Comparison of ENCODE assay signal across 10 cellular contexts in genomic region chr3:72892081-72892763, GRCh38. TPM values are rescaled to one million over a fixed set of nuclear protein-coding genes. Genes with fewer than 3 reads are reported as not detected.
DNase-seq lines count a peak whose midpoint lies in the region; ATAC-seq, FAIRE-seq and TF ChIP-seq lines count a peak whose summit lies in the region.
"Had no signal": no experiment of that assay in that cellular context is flagged by ENCODE, and none has a peak within 500 bp of the region (broad histone marks: within the 10 kb centered on the region; RNA-seq: fewer than 3 reads in every experiment).

No MANE protein-coding gene starts in this region.

- peaks cover 22% of the 10 kb centered on the region; the same call in 1 of the 2 replicates for H3K79me2 ChIP-seq in SK-N-SH (ENCODE audit: insufficient read depth)
- H3K79me2 ChIP-seq in HepG2 (ENCODE audit: insufficient read depth, low read length): peaks cover 2% of the 10 kb centered on the region

- H3K27ac ChIP-seq in SK-N-SH (ENCODE audit: low read depth in 2 of 2, low read length in 1 of 2): peak overlapping the region; percentile 88 to 92
- H3K27ac ChIP-seq in HepG2 (ENCODE audit: extremely low read length, insufficient read depth, low read length): no peak overlapping the region
- H3K27ac ChIP-seq in ascending aorta: peak overlapping the region in 1 of 2 donors; percentile 89

- DNase-seq in SK-N-SH: no peak
- DNase-seq in dedifferentiated amniotic fluid mesenchymal stem cell (ENCODE audit: extremely low spot score): peak; percentile 89
- DNase-seq in HepG2 (ENCODE audit: low spot score): peak; percentile 56
- DNase-seq in ascending aorta (ENCODE audit: low spot score in 2 of 2): no peak
- no peak for DNase-seq in type B pancreatic cell (ENCODE audit: extremely low spot score, unreplicated experiment)
- DNase-seq in SKM-1 treated with dmso at 0.1 percent for 144 hours (lab: John Stamatoyannopoulos, UW; ENCODE audit: unreplicated experiment): no peak
- DNase-seq: activated naive CD8-positive, alpha-beta T cell treated with anti-CD3 and anti-CD28 coated beads, Interleukin-2, amount 10 ng/mL, durations not matched to agents 7 days and 5 days had no signal

- in situ Hi-C loops in HepG2 (cut with HindIII; ENCODE audit: extremely low pct_ligation_motif_present, low pct_unique_long_range_greater_than_20kb): no loop called here

- TF ChIP-seq POLR2A in HepG2 (IDR thresholded peaks at IDR 0.05; ENCODE audit: insufficient read depth in 1 of 2, low read depth in 2 of 2, low read length in 2 of 2): no peak

- no peak overlapping the region for H3K4me3 ChIP-seq in SK-N-SH (ENCODE audit: low read depth in 2 of 2, low read length in 1 of 2)
- no peak overlapping the region for H3K4me3 ChIP-seq in HepG2 (replicated peaks in 1 of 3; ENCODE audit: insufficient read depth in 1 of 3, low read depth in 2 of 3, low read length in 3 of 3)
- H3K4me3 ChIP-seq in ascending aorta: no peak overlapping the region

- TF ChIP-seq EP300 in SK-N-SH (IDR thresholded peaks at IDR 0.05; ENCODE audit: borderline replicate concordance in 1 of 2, low read depth in 1 of 2, low read length in 1 of 2): peak in 1 of 2 experiments; percentile 17; a peak in 1 of 4 replicates
- TF ChIP-seq EP300 in HepG2 (IDR thresholded peaks at IDR 0.05; ENCODE audit: low read depth in 2 of 2, low read length in 2 of 2): no peak
- no peak for TF ChIP-seq EP300 in HepG2 (CRISPR knock-in tag; IDR thresholded peaks at IDR 0.05; ENCODE audit: borderline replicate concordance)

- no peaks in the 10 kb centered on the region for H3K36me3 Mint-ChIP-seq in type B pancreatic cell
- H3K36me3 Mint-ChIP-seq: activated naive CD8-positive, alpha-beta T cell treated with anti-CD3 and anti-CD28 coated beads, Interleukin-2, amount 10 ng/mL, durations not matched to agents 7 days and 5 days; CD4-positive, CD25-positive, alpha-beta regulatory T cell had no signal

- no peak for TF ChIP-seq RAD21 in SK-N-SH (IDR thresholded peaks at IDR 0.05; ENCODE audit: low read length)
- no peak for TF ChIP-seq RAD21 in HepG2 (CRISPR knock-in tag; IDR thresholded peaks at IDR 0.05)

- H3K4me1 Mint-ChIP-seq in type B pancreatic cell (ENCODE audit: unreplicated experiment): peaks cover 43% of the 10 kb centered on the region

- FAIRE-seq in HepG2 (lab: Jason Lieb, UNC): no peak

- ATAC-seq in SK-N-SH treated with all-trans-retinoic acid at 6 μM for 48 hours (no peak; the same call in 2 of the 3 replicates), HepG2 (no peak), GM18498 (IDR thresholded peaks at IDR 0.05; ENCODE audit: unreplicated experiment) (no peak)

- H3K4me2 ChIP-seq in SK-N-SH (peak overlapping the region; percentile 68; the same call in 1 of the 2 replicates), HepG2 (ENCODE audit: low read depth, low read length) (no peak overlapping the region)

- H3K9me3 Mint-ChIP-seq in type B pancreatic cell: no peaks in the 10 kb centered on the region
- H3K9me3 Mint-ChIP-seq: activated naive CD8-positive, alpha-beta T cell treated with anti-CD3 and anti-CD28 coated beads, Interleukin-2, amount 10 ng/mL, durations not matched to agents 7 days and 5 days; CD4-positive, CD25-positive, alpha-beta regulatory T cell had no signal

- 58% methylated on average over 4 of the region's 4 CpGs for WGBS in SK-N-SH (ENCODE audit: low lambda C conversion rate)
- WGBS in HepG2 (ENCODE audit: low lambda C conversion rate): 64% methylated on average over 4 of the region's 4 CpGs

- H3F3A ChIP-seq in SK-N-SH (replicated peaks; ENCODE audit: insufficient read depth): peaks cover 30% of the 10 kb centered on the region

- intact Hi-C loops in HepG2 (cut with micrococcal nuclease; ENCODE audit: unreplicated experiment): no loop called here
- intact Hi-C loops in ascending aorta (cut with DNase I): no loop called here

- no peak for TF ChIP-seq CTCF in SK-N-SH (IDR thresholded peaks at IDR 0.05)
- TF ChIP-seq CTCF in HepG2 (CRISPR knock-in tag; IDR thresholded peaks at IDR 0.05): no peak
- TF ChIP-seq CTCF in ascending aorta (IDR thresholded peaks at IDR 0.05): no peak
- TF ChIP-seq CTCF in type B pancreatic cell (conservative IDR thresholded peaks at IDR 0.05): no peak

- peak overlapping the region; percentile 71 for H2AFZ ChIP-seq in SK-N-SH (ENCODE audit: low read depth)
- no peak overlapping the region for H2AFZ ChIP-seq in HepG2 (ENCODE audit: low read length)

- H3K9me3 ChIP-seq in SK-N-SH (no peaks in the 10 kb centered on the region), HepG2 (ENCODE audit: low read length) (no peaks in the 10 kb centered on the region), ascending aorta (no peaks in the 10 kb centered on the region)

- no peak overlapping the region for H3K27ac Mint-ChIP-seq in type B pancreatic cell
- H3K27ac Mint-ChIP-seq: activated naive CD8-positive, alpha-beta T cell treated with anti-CD3 and anti-CD28 coated beads, Interleukin-2, amount 10 ng/mL, durations not matched to agents 7 days and 5 days; CD4-positive, CD25-positive, alpha-beta regulatory T cell had no signal

- BruUV-seq in HepG2 (replicated peaks; lab: Mats Ljungman, UMichigan): no TSS peak

- no peaks in the 10 kb centered on the region for H4K20me1 ChIP-seq in SK-N-SH (ENCODE audit: insufficient read depth)
- H4K20me1 ChIP-seq in HepG2 (ENCODE audit: insufficient read depth, low read length): no peaks in the 10 kb centered on the region

- POLR2A ChIA-PET in SK-N-SH (lab: Yijun Ruan, JAX) (no interaction called here), HepG2 (lab: Yijun Ruan, JAX) (no interaction called here)

- H3K9ac ChIP-seq in SK-N-SH: peak overlapping the region; percentile 44; the same call in 1 of the 2 replicates
- no peak overlapping the region for H3K9ac ChIP-seq in HepG2 (ENCODE audit: insufficient read depth, low read depth, low read length)

- CTCF ChIA-PET in SK-N-SH (lab: Yijun Ruan, JAX) (interaction anchor here (0.7 to 2.0 kb wide), 5 partner anchors 16 to 193 kb away, joined by 3 to 12 read pairs (median 3); no protein-coding TSS in a partner anchor), HepG2 (lab: Yijun Ruan, JAX; ENCODE audit: low intra/inter-chr PET ratio, low total read pairs) (no interaction called here)

- H3K36me3 ChIP-seq in SK-N-SH (replicated peaks in 1 of 2; ENCODE audit: control insufficient read depth in 1 of 2, insufficient read depth in 2 of 2, low read length in 1 of 2): no peaks in the 10 kb centered on the region
- no peaks in the 10 kb centered on the region for H3K36me3 ChIP-seq in HepG2 (replicated peaks in 1 of 2; ENCODE audit: control insufficient read depth in 1 of 2, insufficient read depth in 2 of 2, low read length in 2 of 2)
- no peaks in the 10 kb centered on the region for H3K36me3 ChIP-seq in ascending aorta

- no peak overlapping the region for H3K4me3 Mint-ChIP-seq in type B pancreatic cell
- H3K4me3 Mint-ChIP-seq: activated naive CD8-positive, alpha-beta T cell treated with anti-CD3 and anti-CD28 coated beads, Interleukin-2, amount 10 ng/mL, durations not matched to agents 7 days and 5 days; CD4-positive, CD25-positive, alpha-beta regulatory T cell had no signal

- no peaks in the 10 kb centered on the region for H3K27me3 ChIP-seq in SK-N-SH (ENCODE audit: insufficient read depth)
- H3K27me3 ChIP-seq in HepG2 (ENCODE audit: control insufficient read depth in 1 of 2, insufficient read depth in 2 of 2, low read length in 2 of 2): no peaks in the 10 kb centered on the region; a peak in 1 of 5 replicates
- no peaks in the 10 kb centered on the region for H3K27me3 ChIP-seq in ascending aorta

- no peaks in the 10 kb centered on the region for H3K9me2 ChIP-seq in SK-N-SH

- H3K4me1 ChIP-seq in SK-N-SH (ENCODE audit: control insufficient read depth in 1 of 2, insufficient read depth in 2 of 2, low read depth in 1 of 2, low read length in 1 of 2) (peaks cover 26 to 29% of the 10 kb centered on the region in 2 experiments; a peak in 3 of 4 replicates), HepG2 (ENCODE audit: insufficient read depth, low read length) (peaks cover 53% of the 10 kb centered on the region), ascending aorta (peaks cover 3 to 6% of the 10 kb centered on the region in 2 donors)

- peaks cover 11% of the 10 kb centered on the region for H3K27me3 Mint-ChIP-seq in type B pancreatic cell

RNA-seq across cellular contexts. Expression of gene GXYLT2, which starts 4.4 kb away (rescaled TPM):
- polyA plus RNA-seq in SK-N-SH (2012; rRNA removed): 9.1 and 9.3 TPM in 2 replicates
- 9.7 and 10.2 TPM in 2 replicates for polyA plus RNA-seq in SK-N-SH (2012; cell fraction: cytosol; rRNA removed)
- polyA plus RNA-seq in SK-N-SH (2012; cell fraction: nucleus; rRNA removed): 4.0 and 6.3 TPM in 2 replicates
- total RNA-seq in HepG2 (2016; rRNA removed; fragmentation: Illumina TruSeq; extraction: Trizol): 6.9 and 7.4 TPM in 2 replicates
- 8.1 and 8.6 TPM in 2 replicates for total RNA-seq in HepG2 (2016; cell fraction: cytosol; rRNA removed; fragmentation: Illumina TruSeq; extraction: Trizol; ENCODE audit: low read depth)
- 6.5 and 7.3 TPM in 2 replicates for total RNA-seq in HepG2 (2016; cell fraction: insoluble cytoplasmic fraction; rRNA removed; fragmentation: Illumina TruSeq; extraction: Trizol)
- 14.3 and 16.8 TPM in 2 replicates for total RNA-seq in HepG2 (2016; cell fraction: membrane; rRNA removed; fragmentation: Illumina TruSeq; extraction: Trizol)
- 4.1 and 6.0 TPM in 2 replicates for total RNA-seq in HepG2 (2016; cell fraction: nucleus; rRNA removed; fragmentation: Illumina TruSeq; extraction: Trizol)
- 2.7 and 4.3 TPM in 2 replicates for polyA plus RNA-seq in HepG2 (2011; rRNA removed)
- 2.1 and 2.2 TPM in 2 replicates for polyA plus RNA-seq in HepG2 (2011; cell fraction: cytosol; rRNA removed)
- polyA plus RNA-seq in HepG2 (2011; cell fraction: nucleus; rRNA removed): 1.1 and 1.5 TPM in 2 replicates
- 1.4 and 2.4 TPM in 2 replicates for polyA plus RNA-seq in HepG2 (2012)
- 10.4 and 11.5 TPM in 2 replicates for polyA plus RNA-seq in HepG2 (2016; cell fraction: cytosol; fragmentation: Illumina TruSeq; extraction: Trizol; ENCODE audit: low read depth)
- 3.8 and 6.1 TPM in 2 replicates for polyA plus RNA-seq in HepG2 (2016; cell fraction: insoluble cytoplasmic fraction; fragmentation: Illumina TruSeq; extraction: Trizol; ENCODE audit: low read depth)
- polyA plus RNA-seq in HepG2 (2016; cell fraction: membrane; fragmentation: Illumina TruSeq; extraction: Trizol; ENCODE audit: low read depth): 12.1 and 13.9 TPM in 2 replicates
- 4.0 and 5.5 TPM in 2 replicates for polyA plus RNA-seq in HepG2 (2016; cell fraction: nucleus; fragmentation: Illumina TruSeq; extraction: Trizol; ENCODE audit: insufficient read depth, low read depth)
- polyA minus RNA-seq in HepG2 (2011; rRNA and poly(A)+ RNA removed; ENCODE audit: low replicate concordance): 2.4 and 7.9 TPM in 2 replicates
- 7.3 and 9.8 TPM in 2 replicates for polyA minus RNA-seq in HepG2 (2011; cell fraction: cytosol; rRNA and poly(A)+ RNA removed)
- 4.1 and 5.3 TPM in 2 replicates for polyA minus RNA-seq in HepG2 (2011; cell fraction: nucleus; rRNA and poly(A)+ RNA removed)
- total RNA-seq in ascending aorta: 19.5 TPM
- total RNA-seq in type B pancreatic cell (ENCODE audit: low replicate concordance): 6.3 and 25.8 TPM in 2 replicates
- total RNA-seq: activated naive CD8-positive, alpha-beta T cell treated with anti-CD3 and anti-CD28 coated beads, Interleukin-2, amount 10 ng/mL, durations not matched to agents 7 days and 5 days had no signal

RNA-seq across cellular contexts. Expression of gene SHQ1, which starts 44.0 kb away (rescaled TPM):
- polyA plus RNA-seq in SK-N-SH (2012; rRNA removed) (10.5 and 11.7 TPM in 2 replicates), HepG2 (2011; rRNA removed) (5.0 and 5.5 TPM in 2 replicates)
- polyA plus RNA-seq in SK-N-SH (2012; cell fraction: cytosol; rRNA removed): 14.8 and 16.1 TPM in 2 replicates
- polyA plus RNA-seq in SK-N-SH (2012; cell fraction: nucleus; rRNA removed): 8.3 and 14.7 TPM in 2 replicates
- total RNA-seq in HepG2 (2016; rRNA removed; fragmentation: Illumina TruSeq; extraction: Trizol) (20.3 and 25.6 TPM in 2 replicates), ascending aorta (4.2 TPM), type B pancreatic cell (ENCODE audit: low replicate concordance) (22.9 and 23.7 TPM in 2 replicates)
- 9.3 and 13.0 TPM in 2 replicates for total RNA-seq in HepG2 (2016; cell fraction: cytosol; rRNA removed; fragmentation: Illumina TruSeq; extraction: Trizol; ENCODE audit: low read depth)
- total RNA-seq in HepG2 (2016; cell fraction: insoluble cytoplasmic fraction; rRNA removed; fragmentation: Illumina TruSeq; extraction: Trizol): 17.7 and 24.7 TPM in 2 replicates
- 6.5 and 7.1 TPM in 2 replicates for total RNA-seq in HepG2 (2016; cell fraction: membrane; rRNA removed; fragmentation: Illumina TruSeq; extraction: Trizol)
- 20.6 and 22.1 TPM in 2 replicates for total RNA-seq in HepG2 (2016; cell fraction: nucleus; rRNA removed; fragmentation: Illumina TruSeq; extraction: Trizol)
- polyA plus RNA-seq in HepG2 (2011; cell fraction: cytosol; rRNA removed): 3.1 and 4.6 TPM in 2 replicates
- polyA plus RNA-seq in HepG2 (2011; cell fraction: nucleus; rRNA removed): 3.0 and 3.3 TPM in 2 replicates
- polyA plus RNA-seq in HepG2 (2012): 5.9 and 6.0 TPM in 2 replicates
- 0.74 and 0.79 TPM in 2 replicates for polyA plus RNA-seq in HepG2 (2016; cell fraction: cytosol; fragmentation: Illumina TruSeq; extraction: Trizol; ENCODE audit: low read depth)
- 18.7 and 19.3 TPM in 2 replicates for polyA plus RNA-seq in HepG2 (2016; cell fraction: insoluble cytoplasmic fraction; fragmentation: Illumina TruSeq; extraction: Trizol; ENCODE audit: low read depth)
- 2.2 and 2.4 TPM in 2 replicates for polyA plus RNA-seq in HepG2 (2016; cell fraction: membrane; fragmentation: Illumina TruSeq; extraction: Trizol; ENCODE audit: low read depth)
- 8.3 and 9.9 TPM in 2 replicates for polyA plus RNA-seq in HepG2 (2016; cell fraction: nucleus; fragmentation: Illumina TruSeq; extraction: Trizol; ENCODE audit: insufficient read depth, low read depth)
- polyA minus RNA-seq in HepG2 (2011; rRNA and poly(A)+ RNA removed; ENCODE audit: low replicate concordance): 6.6 and 12.3 TPM in 2 replicates
- polyA minus RNA-seq in HepG2 (2011; cell fraction: cytosol; rRNA and poly(A)+ RNA removed): 3.9 and 5.8 TPM in 2 replicates
- 22.3 and 26.3 TPM in 2 replicates for polyA minus RNA-seq in HepG2 (2011; cell fraction: nucleus; rRNA and poly(A)+ RNA removed)

Comparison
In these comparisons a context has a peak if more than half of its experiments do, and no peak if none do; other contexts are left out.
1. DNase-seq: peak in dedifferentiated amniotic fluid mesenchymal stem cell (single experiment) and HepG2 (single experiment); none in SK-N-SH (single experiment), ascending aorta (0 of 2), type B pancreatic cell (single experiment) and SKM-1 treated with dmso at 0.1 percent for 144 hours (single experiment).
2. Of the 25 proteins assayed by ChIP-seq in both HepG2 and SK-N-SH: peak only in HepG2: ZBTB33; only in SK-N-SH: FOSL2, JUND, MAX, NFIC, PBX3, POLR2AphosphoS5 and 3 more; in both: none; in neither: 14; mixed calls (peak in some experiments, not most) for 1.